In genomic region chr9:108015690-108016089, GRCh38 we compare ENCODE assay signal across 15 cellular contexts.
DNase-seq lines count a peak whose midpoint lies in the region; ATAC-seq and TF ChIP-seq lines count a peak whose summit lies in the region.
"Had no signal": no experiment of that assay in that cellular context is flagged by ENCODE, and none has a peak within 500 bp of the region (broad histone marks: within the 10 kb centered on the region; RNA-seq: fewer than 3 reads in every experiment).

No MANE protein-coding gene starts in this region.

- no peak overlapping the region for H2BK120ac ChIP-seq in neuronal stem cell (ENCODE audit: low read depth, low read length)

- H3K4me1 ChIP-seq in neuronal stem cell (ENCODE audit: control insufficient read depth in 2 of 2, insufficient read depth in 1 of 2, low read depth in 1 of 2, low read length in 2 of 2) (peaks cover 0 to 4% of the 10 kb centered on the region in 2 donors), adrenal gland (replicated peaks in 1 of 2) (no peaks in the 10 kb centered on the region)
- H3K4me1 ChIP-seq: Caco-2 had no signal

- no peak overlapping the region for H3K4me3 ChIP-seq in neuronal stem cell (ENCODE audit: low read length in 2 of 2)
- H3K4me3 ChIP-seq in adrenal gland = no peak overlapping the region
- H3K4me3 ChIP-seq in lower leg skin (ENCODE audit: low read depth, poor library complexity, severe bottlenecking) = no peak overlapping the region
- H3K4me3 ChIP-seq: GM23338 had no signal

- H3K27ac Mint-ChIP-seq in dendritic cell treated with granulocyte-macrophage colony-stimulating factor and Interleukin-4, amounts not matched to agents 40 ng/mL and 50 ng/mL, for 4 days = peak overlapping the region; percentile 52
- H3K27ac Mint-ChIP-seq: CD4-positive, alpha-beta memory T cell; GM23338; H9 had no signal

- ATAC-seq in HG03135 (IDR thresholded peaks at IDR 0.05; ENCODE audit: unreplicated experiment) = no peak
- ATAC-seq: HCT116 had no signal

- peaks cover 1% of the 10 kb centered on the region for H3K27me3 Mint-ChIP-seq in dendritic cell treated with granulocyte-macrophage colony-stimulating factor and Interleukin-4, amounts not matched to agents 40 ng/mL and 50 ng/mL, for 4 days
- H3K27me3 Mint-ChIP-seq: CD4-positive, alpha-beta memory T cell had no signal

- H3K36me3 ChIP-seq in neuronal stem cell (replicated peaks in 1 of 2; ENCODE audit: control insufficient read depth in 2 of 2, insufficient read depth in 2 of 2, low read length in 2 of 2) = no peaks in the 10 kb centered on the region
- H3K36me3 ChIP-seq in adrenal gland (replicated peaks in 1 of 2) = no peaks in the 10 kb centered on the region

- H3K4me3 Mint-ChIP-seq in dendritic cell treated with granulocyte-macrophage colony-stimulating factor and Interleukin-4, amounts not matched to agents 40 ng/mL and 50 ng/mL, for 4 days = no peak overlapping the region
- H3K4me3 Mint-ChIP-seq: CD4-positive, alpha-beta memory T cell; GM23338; H9 had no signal

- no peak overlapping the region for H2AK5ac ChIP-seq in neuronal stem cell (ENCODE audit: low read depth, low read length)

- H4K91ac ChIP-seq in neuronal stem cell (ENCODE audit: low read depth, low read length, poor library complexity) = no peak overlapping the region

- peak overlapping the region; percentile 51 for H2BK15ac ChIP-seq in neuronal stem cell (ENCODE audit: low read length)

- no peak overlapping the region for H2BK5ac ChIP-seq in neuronal stem cell (ENCODE audit: low read length)

- no peak overlapping the region for H4K8ac ChIP-seq in neuronal stem cell (ENCODE audit: low read depth, low read length)

- DNase-seq in OCI-M1 (lab: John Stamatoyannopoulos, UW) (peak; percentile 19), neuronal stem cell (ENCODE audit: low spot score) (no peak), adrenal gland (no peak), lower leg skin (ENCODE audit: low spot score in 2 of 2) (no peak), RPMI8226 (no peak)
- DNase-seq: C1 segment of cervical spinal cord; Caco-2; CD4-positive, alpha-beta memory T cell; DMS153; DND-41; H9 had no signal

- no peak overlapping the region for H3K4ac ChIP-seq in neuronal stem cell (ENCODE audit: low read length)

- no CpG with 5 or more reads among the region's 5 CpGs for WGBS in neuronal stem cell (ENCODE audit: extremely low coverage in 2 of 2, insufficient read length in 2 of 2, insufficient replicate concordance in 1 of 2), 2 donors
- 86 to 90% (median 89%) methylated on average over 5 of the region's 5 CpGs for WGBS in adrenal gland, 4 donors
- 89 to 94% methylated on average over 5 of the region's 5 CpGs for WGBS in lower leg skin, 2 donors

- H3K9me3 ChIP-seq in neuronal stem cell (replicated peaks in 1 of 2; ENCODE audit: control insufficient read depth in 2 of 2, insufficient read depth in 1 of 2, low read depth in 1 of 2, low read length in 2 of 2) (no peaks in the 10 kb centered on the region), adrenal gland (replicated peaks in 1 of 3) (no peaks in the 10 kb centered on the region)
- H3K9me3 ChIP-seq: Caco-2 had no signal

- no peak for TF ChIP-seq CTCF in adrenal gland (IDR thresholded peaks at IDR 0.05)
- TF ChIP-seq CTCF in lower leg skin (IDR thresholded peaks at IDR 0.05) = no peak

- H3K18ac ChIP-seq in neuronal stem cell (ENCODE audit: low read length) = no peak overlapping the region

- peaks cover 12% of the 10 kb centered on the region for H3K9me3 Mint-ChIP-seq in dendritic cell treated with granulocyte-macrophage colony-stimulating factor and Interleukin-4, amounts not matched to agents 40 ng/mL and 50 ng/mL, for 4 days
- H3K9me3 Mint-ChIP-seq: GM23338, H9 had no signal

- H3K9ac ChIP-seq in neuronal stem cell (ENCODE audit: low read depth, low read length, poor library complexity) = no peak overlapping the region

- no peak for TF ChIP-seq POLR2A in adrenal gland (IDR thresholded peaks at IDR 0.05)
- TF ChIP-seq POLR2A in lower leg skin (IDR thresholded peaks at IDR 0.05) = no peak

- no peak overlapping the region for H3K4me2 ChIP-seq in neuronal stem cell (ENCODE audit: insufficient read depth, low read length, poor library complexity, severe bottlenecking)
- H3K4me2 ChIP-seq: GM23338 had no signal

- no peaks in the 10 kb centered on the region for H3K79me1 ChIP-seq in neuronal stem cell (ENCODE audit: low read depth, low read length)

- H3K23ac ChIP-seq in neuronal stem cell (ENCODE audit: low read depth, low read length, poor library complexity) = peak overlapping the region; percentile 78

- H3K27me3 ChIP-seq in neuronal stem cell (ENCODE audit: control insufficient read depth in 3 of 3, insufficient read depth in 3 of 3, low read depth in 1 of 3, low read length in 3 of 3) = no peaks in the 10 kb centered on the region
- no peaks in the 10 kb centered on the region for H3K27me3 ChIP-seq in adrenal gland

- H3K4me1 Mint-ChIP-seq in dendritic cell treated with granulocyte-macrophage colony-stimulating factor and Interleukin-4, amounts not matched to agents 40 ng/mL and 50 ng/mL, for 4 days (ENCODE audit: low read depth) = peaks cover 67% of the 10 kb centered on the region
- H3K4me1 Mint-ChIP-seq: CD4-positive, alpha-beta memory T cell had no signal

- H3K36me3 Mint-ChIP-seq in dendritic cell treated with granulocyte-macrophage colony-stimulating factor and Interleukin-4, amounts not matched to agents 40 ng/mL and 50 ng/mL, for 4 days (ENCODE audit: low read depth) = no peaks in the 10 kb centered on the region
- H3K36me3 Mint-ChIP-seq: CD4-positive, alpha-beta memory T cell had no signal

- H3K14ac ChIP-seq in neuronal stem cell (ENCODE audit: low read length) = no peak overlapping the region

- no peak overlapping the region for H2BK12ac ChIP-seq in neuronal stem cell (ENCODE audit: low read length)

- H3K27ac ChIP-seq in neuronal stem cell (replicated peaks; ENCODE audit: low read length) = no peak overlapping the region
- H3K27ac ChIP-seq in adrenal gland = no peak overlapping the region

- intact Hi-C loops in dendritic cell treated with granulocyte-macrophage colony-stimulating factor and Interleukin-4, amounts not matched to agents 40 ng/mL and 50 ng/mL, for 4 days (cut with micrococcal nuclease) = no loop called here
- intact Hi-C loops in adrenal gland (cut with DNase I) = no loop called here
- intact Hi-C loops in lower leg skin (cut with DNase I; ENCODE audit: low total_unique reads) = no loop called here

- no peak overlapping the region for H2AFZ ChIP-seq in neuronal stem cell (ENCODE audit: low read length)
